ENCODE assay signal across 10 cellular contexts in genomic region chr15:65394936-65395335, GRCh38. TPM values are rescaled to one million over a fixed set of nuclear protein-coding genes. Genes with fewer than 3 reads are reported as not detected.
"Had no signal": no experiment of that assay in that cellular context is flagged by ENCODE, and none has a peak within 500 bp of the region (broad histone marks: within the 10 kb centered on the region; RNA-seq: fewer than 3 reads in every experiment).

No MANE protein-coding gene starts in this region.

- H3K4me1 ChIP-seq: HAP-1 had no signal

- H3K9ac ChIP-seq: GM23248 had no signal

- H3K4me3 Mint-ChIP-seq: HFFc6 had no signal

- H3K4me3 ChIP-seq: GM23248, HAP-1 had no signal

- ATAC-seq: HCT116, HepG2 had no signal

- H3K27ac Mint-ChIP-seq: HFFc6, IgD-negative memory B cell had no signal

- H3K9me3 ChIP-seq: HAP-1 had no signal

- H2AFZ ChIP-seq: GM23248 had no signal

- H3K9me3 Mint-ChIP-seq: HFFc6, IgD-negative memory B cell had no signal

- H3K36me3 ChIP-seq: HAP-1 had no signal

- H3K27ac ChIP-seq: GM23248, HL-60 had no signal

- DNase-seq: GM23248, GOT3, HFFc6, KBM-7 had no signal

- H3K36me3 Mint-ChIP-seq: IgD-negative memory B cell had no signal

RNA-seq across cellular contexts. Expression of gene IGDCC3, which starts 17.1 kb away (rescaled TPM):
- total RNA-seq: GM23248, H4, HFFc6 had no signal
- polyA plus RNA-seq: GM23248, IgD-negative memory B cell had no signal

RNA-seq across cellular contexts. Expression of gene IGDCC4, which starts 27.8 kb away (rescaled TPM):
- polyA plus RNA-seq: IgD-negative memory B cell had no signal
